ENCODE assay signal across 26 cellular contexts in the genomic region with DNA sequence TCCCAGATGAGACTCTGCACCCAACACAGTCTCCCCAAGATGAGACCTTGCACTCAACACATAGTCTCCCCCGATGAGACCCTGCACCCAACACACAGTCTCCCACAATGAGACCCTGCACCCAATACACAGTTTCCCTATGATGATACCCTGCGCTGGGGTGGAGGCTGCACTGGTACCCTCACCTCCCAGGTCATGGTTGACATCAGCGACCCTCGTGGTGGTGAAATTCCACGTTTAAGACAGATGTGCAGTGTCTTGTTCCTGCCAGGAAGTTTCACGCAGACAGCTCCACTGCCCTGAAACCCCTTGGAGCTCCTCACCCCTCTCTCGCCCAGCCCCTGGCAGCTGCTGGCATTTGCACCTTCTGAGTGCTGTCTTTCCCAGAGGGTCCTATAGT. TPM values are rescaled to one million over a fixed set of nuclear protein-coding genes. Genes with fewer than 3 reads are reported as not detected.
DNase-seq lines count a peak whose midpoint lies in the region; TF ChIP-seq lines count a peak whose summit lies in the region.
"Had no signal": no experiment of that assay in that cellular context is flagged by ENCODE, and none has a peak within 500 bp of the region (broad histone marks: within the 10 kb centered on the region; RNA-seq: fewer than 3 reads in every experiment).

No MANE protein-coding gene starts in this region.

- intact Hi-C loops in CD14-positive monocyte (cut with micrococcal nuclease): no loop called here
- intact Hi-C loops in posterior vena cava (cut with DNase I): no loop called here
- intact Hi-C loops in activated T-helper 1 cell treated with anti-CD3 and anti-CD28 coated beads, Interleukin-12 subunit alpha, Interleukin-12 subunit beta, Interleukin-2, Interleukin-4 antibody, amounts not matched to agents 30 ng/mL and 10 ng/mL and 1 ng/mL, durations not matched to agents 14 hours and 24 hours and 36 hours (cut with micrococcal nuclease): no loop called here

- no peaks in the 10 kb centered on the region for H3K4me1 Mint-ChIP-seq in CD14-positive monocyte
- no peaks in the 10 kb centered on the region for H3K4me1 Mint-ChIP-seq in endothelial cell (ENCODE audit: unreplicated experiment)
- no peaks in the 10 kb centered on the region for H3K4me1 Mint-ChIP-seq in activated T-helper 1 cell treated with anti-CD3 and anti-CD28 coated beads, Interleukin-12 subunit alpha, Interleukin-12 subunit beta, Interleukin-2, Interleukin-4 antibody, amounts not matched to agents 30 ng/mL and 10 ng/mL and 1 ng/mL, durations not matched to agents 14 hours and 24 hours and 36 hours (ENCODE audit: low read depth)
- H3K4me1 Mint-ChIP-seq: CD4-positive, alpha-beta memory T cell; IgD-negative memory B cell; T-cell had no signal

- H3K36me3 Mint-ChIP-seq in CD14-positive monocyte: no peaks in the 10 kb centered on the region
- H3K36me3 Mint-ChIP-seq in endothelial cell (ENCODE audit: low read depth, unreplicated experiment): no peaks in the 10 kb centered on the region
- H3K36me3 Mint-ChIP-seq in activated T-helper 1 cell treated with anti-CD3 and anti-CD28 coated beads, Interleukin-12 subunit alpha, Interleukin-12 subunit beta, Interleukin-2, Interleukin-4 antibody, amounts not matched to agents 30 ng/mL and 10 ng/mL and 1 ng/mL, durations not matched to agents 14 hours and 24 hours and 36 hours (ENCODE audit: low read depth): no peaks in the 10 kb centered on the region
- H3K36me3 Mint-ChIP-seq: CD4-positive, alpha-beta memory T cell; IgD-negative memory B cell; T-cell had no signal

- peaks cover 0 to 3% (median under 1%) of the 10 kb centered on the region in 3 donors for H3K27me3 Mint-ChIP-seq in CD14-positive monocyte (ENCODE audit: low read depth in 3 of 3)
- H3K27me3 Mint-ChIP-seq in endothelial cell (ENCODE audit: unreplicated experiment): no peaks in the 10 kb centered on the region
- H3K27me3 Mint-ChIP-seq in activated T-helper 1 cell treated with anti-CD3 and anti-CD28 coated beads, Interleukin-12 subunit alpha, Interleukin-12 subunit beta, Interleukin-2, Interleukin-4 antibody, amounts not matched to agents 30 ng/mL and 10 ng/mL and 1 ng/mL, durations not matched to agents 14 hours and 24 hours and 36 hours (ENCODE audit: insufficient read depth): no peaks in the 10 kb centered on the region
- H3K27me3 Mint-ChIP-seq: IgD-negative memory B cell had no signal

- H3K36me3 ChIP-seq in H7 (replicated peaks; ENCODE audit: control insufficient read depth, insufficient read depth, low read length): no peaks in the 10 kb centered on the region
- H3K36me3 ChIP-seq: BLaER1 had no signal

- H3K4me3 Mint-ChIP-seq in CD14-positive monocyte (no peak overlapping the region), endothelial cell (ENCODE audit: unreplicated experiment) (no peak overlapping the region)
- no peak overlapping the region for H3K4me3 Mint-ChIP-seq in activated T-helper 1 cell treated with anti-CD3 and anti-CD28 coated beads, Interleukin-12 subunit alpha, Interleukin-12 subunit beta, Interleukin-2, Interleukin-4 antibody, amounts not matched to agents 30 ng/mL and 10 ng/mL and 1 ng/mL, durations not matched to agents 14 hours and 24 hours and 36 hours
- H3K4me3 Mint-ChIP-seq: CD4-positive, alpha-beta memory T cell; IgD-negative memory B cell; T-cell had no signal

- peaks cover 8 to 20% (median 15%) of the 10 kb centered on the region in 7 donors for H3K9me3 Mint-ChIP-seq in CD14-positive monocyte
- H3K9me3 Mint-ChIP-seq in endothelial cell (ENCODE audit: unreplicated experiment): no peaks in the 10 kb centered on the region
- peaks cover 21% of the 10 kb centered on the region for H3K9me3 Mint-ChIP-seq in activated T-helper 1 cell treated with anti-CD3 and anti-CD28 coated beads, Interleukin-12 subunit alpha, Interleukin-12 subunit beta, Interleukin-2, Interleukin-4 antibody, amounts not matched to agents 30 ng/mL and 10 ng/mL and 1 ng/mL, durations not matched to agents 14 hours and 24 hours and 36 hours
- H3K9me3 Mint-ChIP-seq: CD4-positive, alpha-beta memory T cell; IgD-negative memory B cell had no signal

- TF ChIP-seq CTCF in CD14-positive monocyte (IDR thresholded peaks at IDR 0.05): no peak
- no peak for TF ChIP-seq CTCF in endothelial cell (IDR thresholded peaks at IDR 0.05; ENCODE audit: unreplicated experiment)

- no peaks in the 10 kb centered on the region for H3K27me3 ChIP-seq in H7 (ENCODE audit: control insufficient read depth, insufficient read depth, low read length)
- H3K27me3 ChIP-seq: BLaER1 had no signal

- no peak overlapping the region for H3K4me3 ChIP-seq in H7 (ENCODE audit: insufficient read depth, low read depth, low read length)
- H3K4me3 ChIP-seq: BLaER1, PC-9 had no signal

- DNase-seq in CD14-positive monocyte (ENCODE audit: low spot score) (peak; percentile 10), H7 (peak; percentile 33), endothelial cell (ENCODE audit: low spot score) (no peak), posterior vena cava (ENCODE audit: low spot score) (peak; percentile 48), activated T-cell treated with anti-CD3 and anti-CD28 coated beads for 4 hours (no peak), Ammon's horn (ENCODE audit: low spot score) (no peak)
- DNase-seq in activated T-helper 1 cell treated with anti-CD3 and anti-CD28 coated beads, Interleukin-12 subunit alpha, Interleukin-12 subunit beta, Interleukin-2, Interleukin-4 antibody, amounts not matched to agents 30 ng/mL and 10 ng/mL and 1 ng/mL, durations not matched to agents 14 hours and 24 hours and 36 hours (ENCODE audit: low spot score): no peak
- DNase-seq: ACHN; CD4-positive, alpha-beta memory T cell; DMS 273 treated with DMSO at 0.1 percent for 48 hours; DMS79 treated with DMSO at 0.1 percent for 48 hours; GF-D8; NCI-H1048; NCI-H1694; NCI-H446; NCI-H524 treated with DMSO at 0.1 percent for 48 hours; NCI-H774; PC-9; RPMI8226; T-cell had no signal

- H3K27ac Mint-ChIP-seq in CD14-positive monocyte: peak overlapping the region in 1 of 7 donors; percentile 3
- H3K27ac Mint-ChIP-seq in endothelial cell (ENCODE audit: unreplicated experiment): peak overlapping the region; percentile 9
- H3K27ac Mint-ChIP-seq in activated T-helper 1 cell treated with anti-CD3 and anti-CD28 coated beads, Interleukin-12 subunit alpha, Interleukin-12 subunit beta, Interleukin-2, Interleukin-4 antibody, amounts not matched to agents 30 ng/mL and 10 ng/mL and 1 ng/mL, durations not matched to agents 14 hours and 24 hours and 36 hours: no peak overlapping the region
- H3K27ac Mint-ChIP-seq: IgD-negative memory B cell, T-cell had no signal

RNA-seq across cellular contexts. Expression of a gene that starts 9.5 kb away (rescaled TPM):
- polyA plus RNA-seq in CD14-positive monocyte: not detected
- not detected in 2 replicates for total RNA-seq in H7 (2014; rRNA removed; shearing (Covaris generic))
- total RNA-seq in endothelial cell (ENCODE audit: unreplicated experiment): not detected
- not detected for total RNA-seq in posterior vena cava
- total RNA-seq in activated T-helper 1 cell treated with anti-CD3 and anti-CD28 coated beads, Interleukin-12 subunit alpha, Interleukin-12 subunit beta, Interleukin-2, Interleukin-4 antibody, amounts not matched to agents 30 ng/mL and 10 ng/mL and 1 ng/mL, durations not matched to agents 14 hours and 24 hours and 36 hours: not detected in 2 replicates
- total RNA-seq: CD4-positive, alpha-beta memory T cell; H4; Right ventricle myocardium superior; SK-MEL-5 had no signal
- polyA plus RNA-seq: CD4-positive, alpha-beta memory T cell; IgD-negative memory B cell had no signal

RNA-seq across cellular contexts. Expression of a gene that starts 55.6 kb away (rescaled TPM):
- not detected for polyA plus RNA-seq in CD14-positive monocyte
- total RNA-seq in H7 (2014; rRNA removed; shearing (Covaris generic)): under 0.01 and 0.07 TPM in 2 replicates
- total RNA-seq in endothelial cell (ENCODE audit: unreplicated experiment) (not detected), posterior vena cava (under 1 TPM in 1 of 2 donors, not detected in 1; 0.69 TPM)
- not detected in 2 replicates for total RNA-seq in activated T-helper 1 cell treated with anti-CD3 and anti-CD28 coated beads, Interleukin-12 subunit alpha, Interleukin-12 subunit beta, Interleukin-2, Interleukin-4 antibody, amounts not matched to agents 30 ng/mL and 10 ng/mL and 1 ng/mL, durations not matched to agents 14 hours and 24 hours and 36 hours
- total RNA-seq: Caco-2; CD4-positive, alpha-beta memory T cell; H4; Right ventricle myocardium superior had no signal
- polyA plus RNA-seq: CD4-positive, alpha-beta memory T cell; IgD-negative memory B cell had no signal

Comparison
In these comparisons a context has a peak if more than half of its experiments do, and no peak if none do; other contexts are left out.
1. DNase-seq: peak in CD14-positive monocyte (single experiment), H7 (single experiment) and posterior vena cava (single experiment); none in endothelial cell (single experiment), activated T-helper 1 cell treated with anti-CD3 and anti-CD28 coated beads, Interleukin-12 subunit alpha, Interleukin-12 subunit beta, Interleukin-2, Interleukin-4 antibody, amounts not matched to agents 30 ng/mL and 10 ng/mL and 1 ng/mL, durations not matched to agents 14 hours and 24 hours and 36 hours (single experiment), activated T-cell treated with anti-CD3 and anti-CD28 coated beads for 4 hours (single experiment) and Ammon's horn (single experiment).